6 cellular contexts compared by ENCODE assay signal in the genomic region with DNA sequence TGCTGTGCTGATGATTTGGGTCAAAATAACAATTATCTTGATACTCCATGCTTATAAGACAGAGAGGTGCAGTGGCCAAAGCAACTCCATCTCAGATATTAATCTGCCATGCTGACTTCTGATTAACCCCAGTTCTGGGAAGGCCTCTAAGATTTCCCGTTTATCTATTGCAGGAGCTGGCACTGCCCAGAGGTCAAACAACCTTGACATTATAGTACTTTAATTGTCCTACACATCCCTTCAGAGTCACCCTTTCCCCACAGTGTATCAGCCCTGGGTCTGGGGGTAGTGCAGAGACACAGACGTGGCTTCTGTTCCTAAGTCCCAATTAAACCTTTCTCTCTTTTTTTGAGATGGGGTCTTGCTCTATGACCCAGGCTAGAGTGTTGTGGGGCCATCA.
"Had no signal": no experiment of that assay in that cellular context is flagged by ENCODE, and none has a peak within 500 bp of the region (broad histone marks: within the 10 kb centered on the region; RNA-seq: fewer than 3 reads in every experiment).

No MANE protein-coding gene starts in this region.

- H3K4me3 Mint-ChIP-seq: H9, IgD-negative memory B cell had no signal

- H3K4me1 Mint-ChIP-seq: IgD-negative memory B cell had no signal

- H3K27ac Mint-ChIP-seq: IgD-negative memory B cell had no signal

- H3K36me3 Mint-ChIP-seq: IgD-negative memory B cell had no signal

- DNase-seq: GM23248, H9, HCEC 1CT, KBM-7 had no signal

- ATAC-seq: HepG2 had no signal

- H3K9me3 Mint-ChIP-seq: IgD-negative memory B cell had no signal
